8 cellular contexts compared by ENCODE assay signal in genomic region chr2:8543412-8544167, GRCh38.
A peak's percentile ranks its signal among the peaks of the same experiment; 100 is the strongest.
DNase-seq lines count a peak whose midpoint lies in the region; TF ChIP-seq lines count a peak whose summit lies in the region.

No MANE protein-coding gene starts in this region.

- TF ChIP-seq POLR2A in GM15510 (IDR thresholded peaks at IDR 0.05; ENCODE audit: borderline replicate concordance, extremely low read depth, insufficient read length) = peak; percentile 34

- no peaks in the 10 kb centered on the region for H3K27me3 ChIP-seq in MG63

- DNase-seq in H4 (ENCODE audit: low spot score) (peak; percentile 84), MG63 (peak; percentile 81), fibroblast of gingiva (ENCODE audit: low read depth) (peak; percentile 62), retinal pigment epithelial cell (ENCODE audit: low read depth) (peak; percentile 34), cerebellar nuclear complex (lab: John Stamatoyannopoulos, UW) (no peak), NCI-H524 (lab: John Stamatoyannopoulos, UW) (no peak)
- DNase-seq in activated CD4-positive, alpha-beta T cell treated with anti-CD3 and anti-CD28 coated beads, Interleukin-2, amount 50 U/mL, for 24 hours (ENCODE audit: low read depth in 1 of 2, low spot score in 1 of 2) = peak; percentile 53 to 81

- H3K36me3 ChIP-seq in MG63 = no peaks in the 10 kb centered on the region

- no peak for TF ChIP-seq CTCF in retinal pigment epithelial cell (conservative IDR thresholded peaks at IDR 0.05; ENCODE audit: low read depth, low read length)

- no peak overlapping the region for H3K4me3 ChIP-seq in MG63
- H3K4me3 ChIP-seq in retinal pigment epithelial cell (ENCODE audit: low read length) = no peak overlapping the region

- no peaks in the 10 kb centered on the region for H3K9me3 ChIP-seq in MG63

Comparison
In these comparisons a context has a peak if more than half of its experiments do, and no peak if none do; other contexts are left out.
1. DNase-seq: peak in H4 (single experiment), MG63 (single experiment), activated CD4-positive, alpha-beta T cell treated with anti-CD3 and anti-CD28 coated beads, Interleukin-2, amount 50 U/mL, for 24 hours (2 of 2), fibroblast of gingiva (single experiment) and retinal pigment epithelial cell (single experiment); none in cerebellar nuclear complex (0 of 2) and NCI-H524 (0 of 2).